ENCODE assay signal across 2 cellular contexts in genomic region chr18:46408334-46408987, GRCh38.
TF ChIP-seq lines count a peak whose summit lies in the region.

No MANE protein-coding gene starts in this region.

TF ChIP-seq in SK-N-SH, 30 proteins besides CTCF, POLR2A, EP300 and RAD21 (continued from another document):
- TF ChIP-seq IRF3 (IDR thresholded peaks at IDR 0.05; ENCODE audit: low read depth, low read length) (no peak), RCOR1 (IDR thresholded peaks at IDR 0.05; ENCODE audit: low read length) (no peak), MXI1 (IDR thresholded peaks at IDR 0.05; ENCODE audit: low read depth, low read length) (no peak), MAX (IDR thresholded peaks at IDR 0.05; ENCODE audit: low read depth) (no peak), PBX3 (IDR thresholded peaks at IDR 0.05) (no peak), FOSL2 (IDR thresholded peaks at IDR 0.05; ENCODE audit: borderline replicate concordance, low read depth) (no peak), TCF12 (IDR thresholded peaks at IDR 0.05) (no peak), GATA2 (CRISPR knock-in tag; IDR thresholded peaks at IDR 0.05) (no peak), ELF1 (IDR thresholded peaks at IDR 0.05) (no peak), SIN3A (IDR thresholded peaks at IDR 0.05; ENCODE audit: borderline replicate concordance, low read depth, low read length) (no peak), USF1 (IDR thresholded peaks at IDR 0.05; ENCODE audit: borderline replicate concordance, low read depth) (no peak), NRF1 (IDR thresholded peaks at IDR 0.05; ENCODE audit: low read depth, low read length) (no peak), FOXM1 (IDR thresholded peaks at IDR 0.05; ENCODE audit: low read depth) (no peak)
TF ChIP-seq in SK-N-SH: peak in this region for 0.

TF ChIP-seq in SK-N-SH treated with all-trans-retinoic acid at 6 μM for 48 hours, 23 proteins besides CTCF, POLR2A, EP300 and RAD21 (continued from another document):
- TF ChIP-seq CREB5 (CRISPR knock-in tag; IDR thresholded peaks at IDR 0.05; ENCODE audit: low read depth) (no peak), CSDC2 (CRISPR knock-in tag; IDR thresholded peaks at IDR 0.05) (no peak)
